ENCODE assay signal across 27 cellular contexts in genomic region chr14:29587761-29588160, GRCh38.
"Had no signal": no experiment of that assay in that cellular context is flagged by ENCODE, and none has a peak within 500 bp of the region (broad histone marks: within the 10 kb centered on the region; RNA-seq: fewer than 3 reads in every experiment).

No MANE protein-coding gene starts in this region.

- H3K36me3 ChIP-seq: sigmoid colon, stomach, suprapubic skin, tibial nerve, uterus had no signal

- H3K9me3 Mint-ChIP-seq: activated naive CD4-positive, alpha-beta T cell treated with anti-CD3 and anti-CD28 coated beads for 36 hours; activated naive CD8-positive, alpha-beta T cell treated with anti-CD3 and anti-CD28 coated beads, Interleukin-2, amount 10 ng/mL, durations not matched to agents 7 days and 5 days; brain; dendritic cell treated with granulocyte-macrophage colony-stimulating factor and Interleukin-4, amounts not matched to agents 40 ng/mL and 50 ng/mL, for 4 days; neural crest cell; stimulated activated memory B cell treated with anti-CD40 and anti-IgM and Interleukin-4, amounts not matched to agents 10 μg/mL and 1 μg/mL and 100 μg/mL, for 72 hours had no signal

- H3K27me3 ChIP-seq: hepatocyte, sigmoid colon, stomach, suprapubic skin, tibial nerve, uterus had no signal

- H3K9me3 ChIP-seq: sigmoid colon, stomach, suprapubic skin, tibial nerve, uterus had no signal

- H3K4me1 Mint-ChIP-seq: activated naive CD8-positive, alpha-beta T cell treated with anti-CD3 and anti-CD28 coated beads, Interleukin-2, amount 10 ng/mL, durations not matched to agents 7 days and 5 days; naive B cell; stimulated activated memory B cell treated with anti-CD40 and anti-IgM and Interleukin-4, amounts not matched to agents 10 μg/mL and 1 μg/mL and 100 μg/mL, for 72 hours had no signal

- ATAC-seq: activated T-cell treated with anti-CD3 and anti-CD28 coated beads, Interleukin-2, amount 50 U/mL, for 72 hours; stimulated activated memory B cell treated with anti-CD40 and anti-IgM and Interleukin-4, amounts not matched to agents 10 μg/mL and 1 μg/mL and 100 μg/mL, for 72 hours had no signal

- H3K4me3 ChIP-seq: hepatocyte, sigmoid colon, smooth muscle cell, stomach, suprapubic skin, tibial nerve, uterus had no signal

- H3K27ac ChIP-seq: hepatocyte, sigmoid colon, stomach, suprapubic skin, tibial nerve, uterus had no signal

- H3K4me3 Mint-ChIP-seq: activated naive CD4-positive, alpha-beta T cell treated with anti-CD3 and anti-CD28 coated beads for 36 hours; activated naive CD8-positive, alpha-beta T cell treated with anti-CD3 and anti-CD28 coated beads, Interleukin-2, amount 10 ng/mL, durations not matched to agents 7 days and 5 days; activated T-cell treated with anti-CD3 and anti-CD28 coated beads, Interleukin-2, amount 50 U/mL, for 72 hours; dendritic cell treated with granulocyte-macrophage colony-stimulating factor and Interleukin-4, amounts not matched to agents 40 ng/mL and 50 ng/mL, for 4 days; naive B cell; neural crest cell; stimulated activated memory B cell treated with anti-CD40 and anti-IgM and Interleukin-4, amounts not matched to agents 10 μg/mL and 1 μg/mL and 100 μg/mL, for 72 hours; T-helper 1 cell treated with Interleukin-12 subunit alpha and Interleukin-12 subunit beta and Interleukin-4 antibody, amounts not matched to agents 30 μg/mL and 1 μg/mL, for 36 hours had no signal

- H3K4me1 ChIP-seq: uterus had no signal

- DNase-seq: activated CD4-positive, alpha-beta T cell treated with anti-CD3 and anti-CD28 coated beads for 4 hours; activated CD4-positive, alpha-beta T cell treated with anti-CD3 and anti-CD28 coated beads, Interleukin-2, amount 50 U/mL, for 48 hours; activated CD4-positive, CD25-positive, alpha-beta regulatory T cell; activated CD8-positive, alpha-beta memory T cell treated with anti-CD3 and anti-CD28 coated beads, Interleukin-2, amount 50 U/mL, for 48 hours; activated effector memory CD4-positive, alpha-beta T cell treated with Interleukin-2 at 50 U/mL for 16 hours; activated naive CD4-positive, alpha-beta T cell treated with anti-CD3 and anti-CD28 coated beads for 36 hours; activated naive CD8-positive, alpha-beta T cell treated with anti-CD3 and anti-CD28 coated beads, Interleukin-2, amount 10 ng/mL, durations not matched to agents 7 days and 5 days; activated T-cell treated with anti-CD3 and anti-CD28 coated beads, Interleukin-2, amount 50 U/mL, for 72 hours; anterior cingulate cortex; effector CD8-positive, alpha-beta T cell; erythroblast; glutamatergic neuron; naive B cell; posterior cingulate gyrus; sigmoid colon; stimulated activated CD4-positive, alpha-beta T cell treated with anti-CD3 and anti-CD28 coated beads, Interleukin-15, amount 100 ng/mL, for 24 hours; stomach; uterus had no signal

- H3K36me3 Mint-ChIP-seq: activated naive CD8-positive, alpha-beta T cell treated with anti-CD3 and anti-CD28 coated beads, Interleukin-2, amount 10 ng/mL, durations not matched to agents 7 days and 5 days; brain; naive B cell; stimulated activated memory B cell treated with anti-CD40 and anti-IgM and Interleukin-4, amounts not matched to agents 10 μg/mL and 1 μg/mL and 100 μg/mL, for 72 hours had no signal

- H3K27me3 Mint-ChIP-seq: activated naive CD8-positive, alpha-beta T cell treated with anti-CD3 and anti-CD28 coated beads, Interleukin-2, amount 10 ng/mL, durations not matched to agents 7 days and 5 days; dendritic cell treated with granulocyte-macrophage colony-stimulating factor and Interleukin-4, amounts not matched to agents 40 ng/mL and 50 ng/mL, for 4 days; naive B cell; stimulated activated memory B cell treated with anti-CD40 and anti-IgM and Interleukin-4, amounts not matched to agents 10 μg/mL and 1 μg/mL and 100 μg/mL, for 72 hours had no signal
